ENCODE assay signal across 25 cellular contexts in the genomic region with DNA sequence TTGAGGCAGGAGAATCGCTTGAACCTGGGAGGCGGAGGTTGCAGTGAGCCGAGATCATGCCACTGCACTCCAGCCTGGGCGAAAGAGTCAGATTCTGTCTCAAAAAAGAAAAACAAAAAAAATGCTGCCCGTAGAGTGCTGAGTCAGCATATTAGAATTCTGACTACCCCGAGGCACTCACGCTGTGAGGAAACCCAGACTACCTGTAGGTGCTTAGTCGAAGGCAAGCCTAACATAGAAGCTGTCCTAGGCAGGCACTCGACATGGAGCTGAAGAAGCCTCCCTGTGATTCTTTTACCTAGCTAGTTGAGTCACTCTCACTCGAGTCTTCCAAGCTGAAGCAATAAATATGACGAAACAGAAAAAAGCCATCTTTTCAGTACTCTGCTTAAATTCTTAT.
DNase-seq lines count a peak whose midpoint lies in the region; ATAC-seq, FAIRE-seq and TF ChIP-seq lines count a peak whose summit lies in the region.
"Had no signal": no experiment of that assay in that cellular context is flagged by ENCODE, and none has a peak within 500 bp of the region (broad histone marks: within the 10 kb centered on the region; RNA-seq: fewer than 3 reads in every experiment).

No MANE protein-coding gene starts in this region.

- intact Hi-C loops in left lung (cut with DNase I), result no loop called here

- no peak overlapping the region for H2AK5ac ChIP-seq in trophoblast cell (ENCODE audit: low read length)

- TF ChIP-seq CTCF in fibroblast of pulmonary artery (IDR thresholded peaks at IDR 0.05; ENCODE audit: low read length, missing control alignments) (no peak), type B pancreatic cell (conservative IDR thresholded peaks at IDR 0.05) (no peak), left lung (IDR thresholded peaks at IDR 0.05) (no peak)

- no peak overlapping the region for H3K4ac ChIP-seq in trophoblast cell (ENCODE audit: low read depth, low read length)

- in situ Hi-C loops in Caki2 (cut with HindIII; ENCODE audit: low pct_unique_long_range_greater_than_20kb, low sequenced_read_pairs), result no loop called here

- H3K27ac Mint-ChIP-seq in type B pancreatic cell, result no peak overlapping the region
- H3K27ac Mint-ChIP-seq: CD4-positive, alpha-beta T cell; GM23338 had no signal

- no peak overlapping the region for H2BK5ac ChIP-seq in trophoblast cell (ENCODE audit: low read depth, low read length, poor library complexity)

- no peaks in the 10 kb centered on the region for H3K9me3 ChIP-seq in trophoblast cell (ENCODE audit: insufficient read depth, low read depth, low read length)
- H3K9me3 ChIP-seq in left lung, result peaks cover 0 to 19% of the 10 kb centered on the region in 2 donors

- H2BK12ac ChIP-seq in trophoblast cell (ENCODE audit: low read length), result no peak overlapping the region

- H3K4me3 ChIP-seq in fibroblast of pulmonary artery (replicated peaks; ENCODE audit: low read depth, low read length), result no peak overlapping the region
- no peak overlapping the region for H3K4me3 ChIP-seq in trophoblast cell (ENCODE audit: low read depth, low read length)
- no peak overlapping the region for H3K4me3 ChIP-seq in left lung
- H3K4me3 ChIP-seq: BLaER1 treated with 17β-estradiol and CSF1 and Interleukin-3, amounts not matched to agents 10 nM and 100 nM; GM23338; MG63 had no signal

- no peak overlapping the region for H3K14ac ChIP-seq in trophoblast cell (ENCODE audit: low read length)

- DNase-seq in Caki2 (ENCODE audit: low read depth) (peak; percentile 53), RCC 7860 (ENCODE audit: low spot score) (peak; percentile 84), fibroblast of pulmonary artery (ENCODE audit: low read depth) (peak; percentile 10), trophoblast cell (peak; percentile 23 to 45), type B pancreatic cell (ENCODE audit: extremely low spot score, unreplicated experiment) (no peak), left lung (no peak), NCI-H146 treated with DMSO at 0.1 percent for 48 hours (lab: John Stamatoyannopoulos, UW; ENCODE audit: unreplicated experiment) (no peak)
- DNase-seq: AML-193; CD4-positive, alpha-beta T cell; DMS53; HCEC 1CT; MG63; NCI-H1105 treated with DMSO at 0.1 percent for 48 hours; NCI-H146; NCI-H2081; NCI-H2227 treated with DMSO at 0.1 percent for 48 hours; NCI-H510A; NCI-H69; SHP77 had no signal

- H3K79me2 ChIP-seq in trophoblast cell (ENCODE audit: control insufficient read depth, insufficient read depth, low read length, poor library complexity), result no peaks in the 10 kb centered on the region

- H3K18ac ChIP-seq in trophoblast cell (ENCODE audit: low read length), result no peak overlapping the region

- no peak overlapping the region for H2AFZ ChIP-seq in trophoblast cell (ENCODE audit: insufficient read depth, low read length, poor library complexity)
- H2AFZ ChIP-seq: GM23338 had no signal

- peak overlapping the region; percentile 74 for H3K27ac ChIP-seq in trophoblast cell (ENCODE audit: low read depth, low read length)
- no peak overlapping the region for H3K27ac ChIP-seq in left lung
- H3K27ac ChIP-seq: BLaER1 treated with 17β-estradiol and CSF1 and Interleukin-3, amounts not matched to agents 10 nM and 100 nM; HL-60; RWPE1 had no signal

- peaks cover 3% of the 10 kb centered on the region in 2 experiments for H3K4me1 ChIP-seq in trophoblast cell (ENCODE audit: control insufficient read depth in 1 of 2, insufficient read depth in 2 of 2, low read length in 2 of 2)
- no peaks in the 10 kb centered on the region for H3K4me1 ChIP-seq in left lung
- H3K4me1 ChIP-seq: BLaER1 treated with 17β-estradiol and CSF1 and Interleukin-3, amounts not matched to agents 10 nM and 100 nM had no signal

- H4K8ac ChIP-seq in trophoblast cell (ENCODE audit: low read depth, low read length), result no peak overlapping the region

- H4K91ac ChIP-seq in trophoblast cell (ENCODE audit: low read depth, low read length), result no peak overlapping the region

- peak; percentile 54 for FAIRE-seq in RCC 7860 (lab: Jason Lieb, UNC)
- FAIRE-seq: A204.1, G401.6 had no signal

- H3K4me3 Mint-ChIP-seq in type B pancreatic cell, result no peak overlapping the region
- H3K4me3 Mint-ChIP-seq: CD4-positive, alpha-beta T cell; GM23338 had no signal

- H3K23ac ChIP-seq in trophoblast cell (ENCODE audit: low read length), result no peak overlapping the region

- ATAC-seq in left lung, result no peak
- ATAC-seq: GM23338 had no signal

- H3K4me1 Mint-ChIP-seq in type B pancreatic cell (ENCODE audit: unreplicated experiment), result no peaks in the 10 kb centered on the region
- H3K4me1 Mint-ChIP-seq: GM23338 had no signal

- H3K79me1 ChIP-seq in trophoblast cell (ENCODE audit: low read length), result peaks cover 3% of the 10 kb centered on the region

- no peak overlapping the region for H4K12ac ChIP-seq in trophoblast cell (ENCODE audit: low read depth, low read length)

- no peak overlapping the region for H3K4me2 ChIP-seq in trophoblast cell (ENCODE audit: low read length)
- H3K4me2 ChIP-seq: BLaER1 treated with 17β-estradiol and CSF1 and Interleukin-3, amounts not matched to agents 10 nM and 100 nM; GM23338 had no signal

- H3K27me3 ChIP-seq in trophoblast cell (ENCODE audit: insufficient read depth, low read length) (no peaks in the 10 kb centered on the region), left lung (no peaks in the 10 kb centered on the region)
- H3K27me3 ChIP-seq: BLaER1 treated with 17β-estradiol and CSF1 and Interleukin-3, amounts not matched to agents 10 nM and 100 nM; MG63 had no signal

- no peak overlapping the region for H2BK120ac ChIP-seq in trophoblast cell (ENCODE audit: insufficient read depth, low read length, poor library complexity)

- H3K9ac ChIP-seq in trophoblast cell (ENCODE audit: low read length), result no peak overlapping the region
- H3K9ac ChIP-seq: BLaER1 treated with 17β-estradiol and CSF1 and Interleukin-3, amounts not matched to agents 10 nM and 100 nM had no signal

- H3K9me3 Mint-ChIP-seq in type B pancreatic cell, result peaks cover 3% of the 10 kb centered on the region
- H3K9me3 Mint-ChIP-seq: GM23338 had no signal

- no peaks in the 10 kb centered on the region for H3K36me3 Mint-ChIP-seq in type B pancreatic cell

- H3K36me3 ChIP-seq in trophoblast cell (ENCODE audit: control insufficient read depth in 1 of 2, insufficient read depth in 2 of 2, low read length in 2 of 2) (no peaks in the 10 kb centered on the region), left lung (no peaks in the 10 kb centered on the region)
- H3K36me3 ChIP-seq: BLaER1 treated with 17β-estradiol and CSF1 and Interleukin-3, amounts not matched to agents 10 nM and 100 nM; MG63 had no signal

- no CpG with 5 or more reads among the region's 11 CpGs for WGBS in trophoblast cell (ENCODE audit: extremely low coverage, insufficient coverage, insufficient read length)

- H3K27me3 Mint-ChIP-seq in type B pancreatic cell, result no peaks in the 10 kb centered on the region
- H3K27me3 Mint-ChIP-seq: CD4-positive, alpha-beta T cell had no signal

Comparison
In these comparisons a context has a peak if more than half of its experiments do, and no peak if none do; other contexts are left out.
1. DNase-seq: peak in Caki2 (single experiment), RCC 7860 (single experiment), fibroblast of pulmonary artery (single experiment) and trophoblast cell (2 of 2); none in type B pancreatic cell (single experiment), left lung (0 of 2) and NCI-H146 treated with DMSO at 0.1 percent for 48 hours (single experiment).